ENCODE assay signal across 1 cellular context in the genomic region with DNA sequence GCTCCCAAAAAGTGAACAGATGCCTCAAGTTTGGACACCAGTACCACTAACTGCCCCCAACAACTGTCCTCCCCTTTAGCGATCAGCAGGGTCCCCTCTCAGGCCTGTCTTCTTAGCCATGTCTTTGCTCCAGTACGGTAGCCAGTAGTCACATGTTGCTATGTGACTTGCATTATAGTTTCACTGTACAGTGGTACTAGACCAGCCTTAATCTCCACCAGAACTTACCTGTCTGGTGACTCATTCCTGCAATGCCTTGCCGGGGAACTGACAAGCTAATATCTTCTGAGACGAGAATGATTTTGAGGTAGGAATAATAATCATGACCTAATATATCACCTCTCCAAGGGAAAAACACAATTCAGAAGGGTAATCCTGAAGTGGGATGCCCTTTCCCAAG.
TF ChIP-seq lines count a peak whose summit lies in the region.

No MANE protein-coding gene starts in this region.

TF ChIP-seq in HepG2, 621 proteins besides CTCF, POLR2A, EP300 and RAD21:
- TF ChIP-seq, protein P1, sequence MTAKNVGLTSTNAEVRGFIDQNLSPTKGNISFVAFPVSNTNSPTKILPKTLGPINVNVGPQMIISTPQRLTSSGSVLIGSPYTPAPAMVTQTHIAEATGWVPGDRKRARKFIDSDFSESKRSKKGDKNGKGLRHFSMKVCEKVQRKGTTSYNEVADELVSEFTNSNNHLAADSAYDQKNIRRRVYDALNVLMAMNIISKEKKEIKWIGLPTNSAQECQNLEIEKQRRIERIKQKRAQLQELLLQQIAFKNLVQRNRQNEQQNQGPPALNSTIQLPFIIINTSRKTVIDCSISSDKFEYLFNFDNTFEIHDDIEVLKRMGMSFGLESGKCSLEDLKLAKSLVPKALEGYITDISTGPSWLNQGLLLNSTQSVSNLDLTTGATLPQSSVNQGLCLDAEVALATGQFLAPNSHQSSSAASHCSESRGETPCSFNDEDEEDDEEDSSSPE (CRISPR knock-in tag; IDR thresholded peaks at IDR 0.05): no peak
- TF ChIP-seq SP140L (CRISPR knock-in tag; IDR thresholded peaks at IDR 0.05; ENCODE audit: borderline replicate concordance) (no peak), ZNF124 (CRISPR knock-in tag; IDR thresholded peaks at IDR 0.05) (no peak), ZNF282 (IDR thresholded peaks at IDR 0.05; ENCODE audit: partially characterized antibody) (no peak), SRSF9 (IDR thresholded peaks at IDR 0.05; ENCODE audit: borderline replicate concordance, insufficient read depth, low read depth, low read length, poor library complexity, severe bottlenecking) (no peak)
- TF ChIP-seq, protein P2, sequence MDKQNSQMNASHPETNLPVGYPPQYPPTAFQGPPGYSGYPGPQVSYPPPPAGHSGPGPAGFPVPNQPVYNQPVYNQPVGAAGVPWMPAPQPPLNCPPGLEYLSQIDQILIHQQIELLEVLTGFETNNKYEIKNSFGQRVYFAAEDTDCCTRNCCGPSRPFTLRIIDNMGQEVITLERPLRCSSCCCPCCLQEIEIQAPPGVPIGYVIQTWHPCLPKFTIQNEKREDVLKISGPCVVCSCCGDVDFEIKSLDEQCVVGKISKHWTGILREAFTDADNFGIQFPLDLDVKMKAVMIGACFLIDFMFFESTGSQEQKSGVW (CRISPR knock-in tag; IDR thresholded peaks at IDR 0.05; ENCODE audit: borderline replicate concordance): no peak
